In the genomic region with DNA sequence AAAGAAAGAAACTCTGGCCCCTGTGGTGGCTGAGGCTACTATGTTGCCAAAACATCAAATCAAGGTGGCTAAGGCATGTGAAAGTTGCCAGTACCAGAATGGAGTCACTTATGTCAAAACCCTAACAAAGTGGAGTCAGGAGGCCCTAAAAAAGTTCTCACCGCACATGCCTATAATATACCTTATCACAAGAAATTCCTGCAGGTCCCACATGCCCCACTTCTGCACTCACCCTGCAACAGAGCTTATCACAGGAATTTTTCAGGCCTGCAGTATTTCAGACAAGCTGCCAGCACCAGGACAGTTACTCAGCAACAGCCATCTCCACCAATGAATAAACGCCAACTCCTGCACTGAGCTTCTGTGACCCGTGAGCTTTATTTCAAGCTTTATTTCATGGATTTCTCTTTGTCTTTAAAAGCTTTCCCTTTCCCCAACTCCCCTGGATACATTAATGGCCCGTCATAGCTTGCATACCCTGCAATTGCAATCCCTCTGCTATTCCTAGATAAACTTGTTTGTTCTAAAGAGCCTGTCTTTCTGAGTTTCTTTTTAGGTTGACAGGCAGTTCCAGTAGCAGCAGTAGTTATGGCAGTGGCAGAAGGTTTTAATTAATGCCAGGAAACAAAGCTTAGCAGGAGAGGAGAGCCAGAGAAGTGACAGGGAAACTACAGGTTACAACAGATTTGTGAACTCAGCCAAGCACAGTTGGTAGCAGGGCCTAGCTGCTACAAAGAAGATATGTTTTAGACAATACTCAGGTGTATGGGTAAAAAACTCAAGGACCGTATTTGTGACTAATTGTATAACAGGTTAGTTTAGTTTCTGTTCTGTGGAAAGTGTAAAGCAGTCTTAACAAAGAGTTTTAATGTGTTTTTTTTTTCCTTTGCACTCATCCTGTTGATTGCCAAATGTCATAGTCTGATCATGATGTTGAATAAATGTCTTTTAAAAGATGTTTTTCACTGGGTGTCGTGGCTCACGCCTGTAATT, we compare ENCODE assay signal across 1 cellular context.
TF ChIP-seq lines count a peak whose summit lies in the region.

No MANE protein-coding gene starts in this region.

TF ChIP-seq in SK-N-SH treated with all-trans-retinoic acid at 6 μM for 48 hours, 23 proteins besides CTCF, POLR2A, EP300 and RAD21 (continued from another document):
- TF ChIP-seq GLIS3 (CRISPR knock-in tag; IDR thresholded peaks at IDR 0.05) = peak; percentile 99
- peak; percentile 100 for TF ChIP-seq CSDC2 (CRISPR knock-in tag; IDR thresholded peaks at IDR 0.05)
- peak; percentile 73 for TF ChIP-seq ZNF70 (CRISPR knock-in tag; IDR thresholded peaks at IDR 0.05)
- peak; percentile 94 for TF ChIP-seq ZFP3 (CRISPR knock-in tag; IDR thresholded peaks at IDR 0.05)
- peak; percentile 79; the same call in 1 of the 2 replicates for TF ChIP-seq ARNTL (CRISPR knock-in tag; IDR thresholded peaks at IDR 0.05; ENCODE audit: borderline replicate concordance, low read depth)
- peak; percentile 100 for TF ChIP-seq SNAI2 (CRISPR knock-in tag; IDR thresholded peaks at IDR 0.05)
- peak; percentile 95 for TF ChIP-seq CREB5 (CRISPR knock-in tag; IDR thresholded peaks at IDR 0.05; ENCODE audit: low read depth)
- peak; percentile 38; the same call in 1 of the 2 replicates for TF ChIP-seq TOX (CRISPR knock-in tag; IDR thresholded peaks at IDR 0.05; ENCODE audit: borderline replicate concordance)
- TF ChIP-seq ISL1 (CRISPR knock-in tag; IDR thresholded peaks at IDR 0.05) = peak; percentile 96
- peak; percentile 95 for TF ChIP-seq ZNF565 (CRISPR knock-in tag; conservative IDR thresholded peaks at IDR 0.05; ENCODE audit: low read depth)
- TF ChIP-seq PPARA (CRISPR knock-in tag; IDR thresholded peaks at IDR 0.05; ENCODE audit: borderline replicate concordance) = peak; percentile 95
- TF ChIP-seq ESRRG (CRISPR knock-in tag; IDR thresholded peaks at IDR 0.05) = peak; percentile 99
- 0 out of 2 replicates have a peak, but pooled peaks have one; percentile 42 for TF ChIP-seq OSR1 (CRISPR knock-in tag; IDR thresholded peaks at IDR 0.05)
- TF ChIP-seq PATZ1 (CRISPR knock-in tag; IDR thresholded peaks at IDR 0.05; ENCODE audit: borderline replicate concordance) = peak; percentile 72; the same call in 1 of the 2 replicates
- TF ChIP-seq CSRNP3 (CRISPR knock-in tag; IDR thresholded peaks at IDR 0.05) = peak; percentile 95
- peak; percentile 95 for TF ChIP-seq BACH2 (CRISPR knock-in tag; IDR thresholded peaks at IDR 0.05; ENCODE audit: borderline replicate concordance)
- TF ChIP-seq POU6F1 (CRISPR knock-in tag; IDR thresholded peaks at IDR 0.05; ENCODE audit: borderline replicate concordance, low read depth) = peak; percentile 94; the same call in 1 of the 2 replicates
- TF ChIP-seq ZC3H10 (CRISPR knock-in tag; IDR thresholded peaks at IDR 0.05) = peak; percentile 46; the same call in 1 of the 2 replicates
- TF ChIP-seq ZFP30 (CRISPR knock-in tag; IDR thresholded peaks at IDR 0.05) = peak; percentile 75
- peak; percentile 99 for TF ChIP-seq TSHZ2 (CRISPR knock-in tag; IDR thresholded peaks at IDR 0.05)
- TF ChIP-seq ZNF8 (CRISPR knock-in tag; IDR thresholded peaks at IDR 0.05) = peak; percentile 74; the same call in 1 of the 2 replicates
- TF ChIP-seq TCF4 (CRISPR knock-in tag; IDR thresholded peaks at IDR 0.05; ENCODE audit: borderline replicate concordance) = peak; percentile 82
TF ChIP-seq in SK-N-SH treated with all-trans-retinoic acid at 6 μM for 48 hours: peak in this region for 22.
